31 cellular contexts compared by ENCODE assay signal in the genomic region with DNA sequence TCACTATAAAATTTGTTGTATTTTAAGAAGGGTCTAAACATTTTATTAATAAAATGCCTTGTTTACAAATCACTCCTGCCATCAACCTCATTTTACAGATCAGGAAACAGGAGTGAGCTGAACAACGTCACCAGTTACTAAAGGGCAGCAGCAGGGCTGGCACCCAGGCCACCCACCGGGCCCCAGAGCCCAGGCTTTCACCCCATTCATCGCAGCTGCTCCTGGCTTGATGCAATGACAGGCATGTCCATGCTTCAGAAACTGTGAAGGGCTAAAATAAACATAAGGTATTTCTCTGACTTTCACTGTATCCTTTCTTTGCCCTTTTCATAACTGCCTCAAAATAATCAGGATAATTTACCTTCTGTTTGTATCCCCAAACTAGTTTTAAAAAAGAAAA.
"Had no signal": no experiment of that assay in that cellular context is flagged by ENCODE, and none has a peak within 500 bp of the region (broad histone marks: within the 10 kb centered on the region; RNA-seq: fewer than 3 reads in every experiment).

No MANE protein-coding gene starts in this region.

- FAIRE-seq: colon had no signal

- H2AFZ ChIP-seq: hepatocyte had no signal

- DNase-seq: activated CD4-positive, alpha-beta memory T cell treated with anti-CD3 and anti-CD28 coated beads for 36 hours; activated CD4-positive, alpha-beta T cell treated with anti-CD3 and anti-CD28 coated beads for 36 hours; activated CD4-positive, alpha-beta T cell treated with anti-CD3 and anti-CD28 coated beads, Interleukin-2, amount 10 ng/mL, durations not matched to agents 24 days and 14 days; activated CD4-positive, CD25-positive, alpha-beta regulatory T cell; activated CD4-positive, CD25-positive, alpha-beta regulatory T cell treated with anti-CD3 and anti-CD28 coated beads, Interleukin-2, amount 50 U/mL, for 72 hours; activated CD8-positive, alpha-beta memory T cell treated with anti-CD3 and anti-CD28 coated beads, Interleukin-2, amount 10 ng/mL, durations not matched to agents 7 days and 5 days; activated CD8-positive, alpha-beta memory T cell treated with anti-CD3 and anti-CD28 coated beads, Interleukin-2, amount 50 U/mL, for 4 hours; activated CD8-positive, alpha-beta T cell treated with anti-CD3 and anti-CD28 coated beads, Interleukin-2, amount 10 ng/mL, durations not matched to agents 7 days and 5 days; activated effector memory CD4-positive, alpha-beta T cell treated with anti-CD3 and anti-CD28 coated beads, Interleukin-2, amount 50 U/mL, for 16 hours; activated naive CD4-positive, alpha-beta T cell treated with anti-CD3 and anti-CD28 coated beads for 36 hours; activated naive CD8-positive, alpha-beta T cell treated with anti-CD3 and anti-CD28 coated beads for 36 hours; activated naive CD8-positive, alpha-beta T cell treated with anti-CD3 and anti-CD28 coated beads, Interleukin-2, amount 50 U/mL, for 24 hours; activated T-cell treated with anti-CD3 and anti-CD28 coated beads, Interleukin-2, amount 50 U/mL, for 1 hour; activated T-cell treated with anti-CD3 and anti-CD28 coated beads, Interleukin-2, amount 50 U/mL, for 48 hours; adrenal gland; amygdala; aorta; body of pancreas; caudate nucleus; cortex of kidney; dermis blood vessel endothelial cell; effector CD4-positive, alpha-beta T cell; effector memory CD8-positive, alpha-beta T cell; erythroblast; foreskin keratinocyte; gastrocnemius medialis; heart right ventricle; T1000 had no signal

- H3K4me1 ChIP-seq: body of pancreas, foreskin keratinocyte had no signal

- H3K27ac ChIP-seq: adrenal gland, body of pancreas, esophagus muscularis mucosa, foreskin keratinocyte, gastrocnemius medialis, heart right ventricle, hepatocyte had no signal

- H3K36me3 ChIP-seq: adrenal gland, gastrocnemius medialis had no signal

- H3K27me3 ChIP-seq: adrenal gland, body of pancreas, esophagus muscularis mucosa, foreskin keratinocyte, gastrocnemius medialis, heart right ventricle, hepatocyte had no signal

- H3K4me3 ChIP-seq: adrenal gland, body of pancreas, esophagus muscularis mucosa, gastrocnemius medialis, heart right ventricle, hepatocyte had no signal

- ATAC-seq: activated CD4-positive, alpha-beta T cell treated with anti-CD3 and anti-CD28 coated beads for 36 hours; activated CD8-positive, alpha-beta memory T cell treated with anti-CD3 and anti-CD28 coated beads, Interleukin-2, amount 10 ng/mL, durations not matched to agents 7 days and 5 days; activated CD8-positive, alpha-beta T cell treated with anti-CD3 and anti-CD28 coated beads, Interleukin-2, amount 10 ng/mL, durations not matched to agents 7 days and 5 days; activated naive CD8-positive, alpha-beta T cell treated with anti-CD3 and anti-CD28 coated beads, Interleukin-2, amount 50 U/mL, for 24 hours; body of pancreas; effector memory CD8-positive, alpha-beta T cell; foreskin keratinocyte; gastrocnemius medialis; heart right ventricle had no signal

- H3K9me3 ChIP-seq: adrenal gland, body of pancreas, esophagus muscularis mucosa, gastrocnemius medialis had no signal

- H3K4me2 ChIP-seq: hepatocyte had no signal
